In the genomic region with DNA sequence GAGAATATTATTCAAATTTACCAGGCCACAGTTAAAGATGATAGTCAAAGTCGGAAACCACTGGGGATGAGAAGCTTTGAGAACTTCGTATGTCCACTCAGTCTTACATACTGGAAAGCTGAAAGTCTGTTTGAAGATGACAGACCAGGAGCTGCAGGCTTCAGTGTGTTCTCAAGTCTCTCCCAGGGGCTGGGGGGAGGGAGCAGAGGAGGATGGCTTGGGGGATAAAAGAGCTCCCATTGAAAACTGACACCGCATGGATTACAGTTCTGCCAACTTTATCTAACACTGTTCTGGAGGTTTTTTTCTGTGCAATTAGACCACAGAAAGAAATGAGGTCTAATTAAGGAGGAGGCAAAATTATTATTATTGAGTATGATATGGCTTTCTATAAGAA, we compare ENCODE assay signal across 19 cellular contexts.
DNase-seq lines count a peak whose midpoint lies in the region; ATAC-seq and TF ChIP-seq lines count a peak whose summit lies in the region.
"Had no signal": no experiment of that assay in that cellular context is flagged by ENCODE, and none has a peak within 500 bp of the region (broad histone marks: within the 10 kb centered on the region; RNA-seq: fewer than 3 reads in every experiment).

No MANE protein-coding gene starts in this region.

- no peak for TF ChIP-seq CTCF in GM23338 (conservative IDR thresholded peaks at IDR 0.05; ENCODE audit: low read depth in 2 of 2)

- peak; percentile 28 for DNase-seq in GM23338 (ENCODE audit: low spot score)
- peak; percentile 1 for DNase-seq in NCI-H69 (lab: John Stamatoyannopoulos, UW)
- DNase-seq in memory B cell (ENCODE audit: low spot score in 2 of 2): no peak
- DNase-seq in HuH-7.5 (ENCODE audit: low spot score): no peak
- no peak for DNase-seq in NCI-H748 (lab: John Stamatoyannopoulos, UW; ENCODE audit: unreplicated experiment)
- no peak for DNase-seq in MV-4-11 (lab: John Stamatoyannopoulos, UW)
- no peak for DNase-seq in activated CD8-positive, alpha-beta memory T cell treated with anti-CD3 and anti-CD28 coated beads, Interleukin-2, amount 10 ng/mL, durations not matched to agents 7 days and 5 days
- DNase-seq: CD4-positive, alpha-beta T cell; MM.1S; NCI-H1048; NCI-H1694; NCI-H2029 treated with DMSO at 0.1 percent for 48 hours; NCI-H526; OCI-M1; SK-N-SH had no signal

- CTCF ChIA-PET in activated CD8-positive, alpha-beta memory T cell treated with anti-CD3 and anti-CD28 coated beads, Interleukin-2, amount 10 ng/mL, durations not matched to agents 7 days and 5 days (lab: Charles Lee): interaction anchor here (0.7 to 1.4 kb wide), 2 partner anchors 10 to 59 kb away, joined by 3 read pairs; no protein-coding TSS in a partner anchor

- no peak overlapping the region for H3K4me3 Mint-ChIP-seq in GM23338
- H3K4me3 Mint-ChIP-seq in activated T-helper 17 cell treated with anti-CD3 and anti-CD28 coated beads, Interleukin-2, amount 50 U/mL, for 72 hours: no peak overlapping the region
- H3K4me3 Mint-ChIP-seq in memory B cell: no peak overlapping the region
- no peak overlapping the region for H3K4me3 Mint-ChIP-seq in activated CD8-positive, alpha-beta memory T cell treated with anti-CD3 and anti-CD28 coated beads, Interleukin-2, amount 10 ng/mL, durations not matched to agents 7 days and 5 days
- H3K4me3 Mint-ChIP-seq: CD4-positive, alpha-beta T cell had no signal

- no peaks in the 10 kb centered on the region for H3K36me3 Mint-ChIP-seq in GM23338 (ENCODE audit: low read depth)
- no peaks in the 10 kb centered on the region for H3K36me3 Mint-ChIP-seq in activated T-helper 17 cell treated with anti-CD3 and anti-CD28 coated beads, Interleukin-2, amount 50 U/mL, for 72 hours (ENCODE audit: low read depth)
- peaks cover 3% of the 10 kb centered on the region for H3K36me3 Mint-ChIP-seq in memory B cell
- no peaks in the 10 kb centered on the region for H3K36me3 Mint-ChIP-seq in activated CD8-positive, alpha-beta memory T cell treated with anti-CD3 and anti-CD28 coated beads, Interleukin-2, amount 10 ng/mL, durations not matched to agents 7 days and 5 days

- ATAC-seq in GM23338: peak; percentile 83
- ATAC-seq in activated T-helper 17 cell treated with anti-CD3 and anti-CD28 coated beads, Interleukin-2, amount 50 U/mL, for 72 hours (replicated peaks): no peak
- ATAC-seq in memory B cell (ENCODE audit: low read depth): no peak
- ATAC-seq in activated CD8-positive, alpha-beta memory T cell treated with anti-CD3 and anti-CD28 coated beads, Interleukin-2, amount 10 ng/mL, durations not matched to agents 7 days and 5 days: no peak
- ATAC-seq: HCT116 had no signal

- H3K27me3 Mint-ChIP-seq in GM23338 (ENCODE audit: insufficient read depth, low read depth, poor library complexity) (peaks cover 4% of the 10 kb centered on the region), memory B cell (no peaks in the 10 kb centered on the region)
- H3K27me3 Mint-ChIP-seq in activated T-helper 17 cell treated with anti-CD3 and anti-CD28 coated beads, Interleukin-2, amount 50 U/mL, for 72 hours: peaks cover 37% of the 10 kb centered on the region
- H3K27me3 Mint-ChIP-seq in activated CD8-positive, alpha-beta memory T cell treated with anti-CD3 and anti-CD28 coated beads, Interleukin-2, amount 10 ng/mL, durations not matched to agents 7 days and 5 days: peaks cover 51% of the 10 kb centered on the region

- no peak overlapping the region for H3K4me3 ChIP-seq in GM23338
- H3K4me3 ChIP-seq: BLaER1 treated with 17β-estradiol and CSF1 and Interleukin-3, amounts not matched to agents 10 nM and 100 nM had no signal

- H4K20me1 ChIP-seq in GM23338 (replicated peaks; ENCODE audit: insufficient read depth): no peaks in the 10 kb centered on the region
- H4K20me1 ChIP-seq: BLaER1 treated with 17β-estradiol and CSF1 and Interleukin-3, amounts not matched to agents 10 nM and 100 nM had no signal

- no peaks in the 10 kb centered on the region for H3K9me2 ChIP-seq in GM23338 (ENCODE audit: insufficient read depth)
- H3K9me2 ChIP-seq: SK-N-SH had no signal

- H3K4me1 Mint-ChIP-seq in GM23338 (peaks cover 23% of the 10 kb centered on the region), memory B cell (peaks cover 42% of the 10 kb centered on the region)
- H3K4me1 Mint-ChIP-seq in activated T-helper 17 cell treated with anti-CD3 and anti-CD28 coated beads, Interleukin-2, amount 50 U/mL, for 72 hours: peaks cover 15% of the 10 kb centered on the region
- H3K4me1 Mint-ChIP-seq in activated CD8-positive, alpha-beta memory T cell treated with anti-CD3 and anti-CD28 coated beads, Interleukin-2, amount 10 ng/mL, durations not matched to agents 7 days and 5 days: peaks cover 21% of the 10 kb centered on the region

- H3K27ac Mint-ChIP-seq in GM23338 (no peak overlapping the region), memory B cell (peak overlapping the region; percentile 80)
- peak overlapping the region; percentile 28 for H3K27ac Mint-ChIP-seq in activated T-helper 17 cell treated with anti-CD3 and anti-CD28 coated beads, Interleukin-2, amount 50 U/mL, for 72 hours
- no peak overlapping the region for H3K27ac Mint-ChIP-seq in activated CD8-positive, alpha-beta memory T cell treated with anti-CD3 and anti-CD28 coated beads, Interleukin-2, amount 10 ng/mL, durations not matched to agents 7 days and 5 days
- H3K27ac Mint-ChIP-seq: CD4-positive, alpha-beta T cell had no signal

- no peaks in the 10 kb centered on the region for H3K36me3 ChIP-seq in GM23338 (ENCODE audit: insufficient read depth)
- H3K36me3 ChIP-seq: BLaER1 treated with 17β-estradiol and CSF1 and Interleukin-3, amounts not matched to agents 10 nM and 100 nM had no signal

- H3K4me1 ChIP-seq in GM23338 (ENCODE audit: insufficient read depth): no peaks in the 10 kb centered on the region; the same call in 1 of the 2 replicates

- H3K4me2 ChIP-seq in GM23338: peak overlapping the region; percentile 38; the same call in 1 of the 2 replicates
- H3K4me2 ChIP-seq: KMS-11, SK-N-SH had no signal

- H3K79me2 ChIP-seq in GM23338 (replicated peaks; ENCODE audit: insufficient read depth): no peaks in the 10 kb centered on the region

- no peaks in the 10 kb centered on the region for H3K27me3 ChIP-seq in GM23338 (ENCODE audit: insufficient read depth)

- no peak overlapping the region for H3K27ac ChIP-seq in GM23338 (ENCODE audit: low read depth)
- H3K27ac ChIP-seq: BLaER1 treated with 17β-estradiol and CSF1 and Interleukin-3, amounts not matched to agents 10 nM and 100 nM; KMS-11 had no signal

- H3F3A ChIP-seq in GM23338 (replicated peaks; ENCODE audit: low read depth): no peaks in the 10 kb centered on the region

- no peak overlapping the region for H2AFZ ChIP-seq in GM23338

- H3K9me3 Mint-ChIP-seq in GM23338 (no peaks in the 10 kb centered on the region), memory B cell (peaks cover 3% of the 10 kb centered on the region)
- H3K9me3 Mint-ChIP-seq in activated T-helper 17 cell treated with anti-CD3 and anti-CD28 coated beads, Interleukin-2, amount 50 U/mL, for 72 hours: no peaks in the 10 kb centered on the region
- no peaks in the 10 kb centered on the region for H3K9me3 Mint-ChIP-seq in activated CD8-positive, alpha-beta memory T cell treated with anti-CD3 and anti-CD28 coated beads, Interleukin-2, amount 10 ng/mL, durations not matched to agents 7 days and 5 days (ENCODE audit: low read depth)
- H3K9me3 Mint-ChIP-seq: CD4-positive, alpha-beta T cell had no signal

Comparison
In these comparisons a context has a peak if more than half of its experiments do, and no peak if none do; other contexts are left out.
1. DNase-seq: peak in GM23338 (single experiment) and NCI-H69 (single experiment); none in memory B cell (0 of 2), HuH-7.5 (single experiment), NCI-H748 (single experiment), MV-4-11 (single experiment) and activated CD8-positive, alpha-beta memory T cell treated with anti-CD3 and anti-CD28 coated beads, Interleukin-2, amount 10 ng/mL, durations not matched to agents 7 days and 5 days (single experiment).
2. H3K27ac Mint-ChIP-seq: peak in activated T-helper 17 cell treated with anti-CD3 and anti-CD28 coated beads, Interleukin-2, amount 50 U/mL, for 72 hours (single experiment) and memory B cell (single experiment); none in GM23338 (single experiment) and activated CD8-positive, alpha-beta memory T cell treated with anti-CD3 and anti-CD28 coated beads, Interleukin-2, amount 10 ng/mL, durations not matched to agents 7 days and 5 days (single experiment).